Comparison of ENCODE assay signal across 27 cellular contexts in genomic region chr5:57665146-57665936, GRCh38.
"Had no signal": no experiment of that assay in that cellular context is flagged by ENCODE, and none has a peak within 500 bp of the region (broad histone marks: within the 10 kb centered on the region; RNA-seq: fewer than 3 reads in every experiment).

No MANE protein-coding gene starts in this region.

- H3K27ac ChIP-seq: cardiac muscle cell, coronary artery, dorsolateral prefrontal cortex, ovary, sigmoid colon, thoracic aorta had no signal

- ATAC-seq: activated CD8-positive, alpha-beta memory T cell treated with anti-CD3 and anti-CD28 coated beads, Interleukin-2, amount 10 ng/mL, durations not matched to agents 7 days and 5 days; activated CD8-positive, alpha-beta T cell treated with anti-CD3 and anti-CD28 coated beads, Interleukin-2, amount 10 ng/mL, durations not matched to agents 7 days and 5 days; naive thymus-derived CD4-positive, alpha-beta T cell; stimulated activated effector memory CD8-positive, alpha-beta T cell treated with anti-CD3 and anti-CD28 coated beads, Interleukin-12 subunit alpha, Interleukin-12 subunit beta, amount 100 ng/mL, for 72 hours; WTC11 had no signal

- DNase-seq: activated CD4-positive, alpha-beta T cell treated with anti-CD3 and anti-CD28 coated beads for 1 hour; activated CD8-positive, alpha-beta memory T cell treated with anti-CD3 and anti-CD28 coated beads, Interleukin-2, amount 10 ng/mL, durations not matched to agents 7 days and 5 days; activated CD8-positive, alpha-beta T cell treated with anti-CD3 and anti-CD28 coated beads, Interleukin-2, amount 10 ng/mL, durations not matched to agents 7 days and 5 days; activated naive CD4-positive, alpha-beta T cell; activated T-cell treated with anti-CD3 and anti-CD28 coated beads, Interleukin-2, amount 50 U/mL, for 48 hours; anterior cingulate cortex; dorsolateral prefrontal cortex; effector memory CD4-positive, alpha-beta T cell; erythroblast; midbrain; naive thymus-derived CD4-positive, alpha-beta T cell; ovary; sigmoid colon; small intestine; stimulated activated CD4-positive, alpha-beta T cell treated with anti-CD3 and anti-CD28 coated beads, Interleukin-4, amount 100 ng/mL, for 24 hours; T-helper 2 cell; trophoblast cell had no signal

- H3K4me1 ChIP-seq: sigmoid colon had no signal

- H3K4me1 Mint-ChIP-seq: activated CD8-positive, alpha-beta memory T cell treated with anti-CD3 and anti-CD28 coated beads, Interleukin-2, amount 10 ng/mL, durations not matched to agents 7 days and 5 days; memory B cell; naive thymus-derived CD4-positive, alpha-beta T cell; stimulated activated effector memory CD8-positive, alpha-beta T cell treated with anti-CD3 and anti-CD28 coated beads, Interleukin-12 subunit alpha, Interleukin-12 subunit beta, amount 100 ng/mL, for 72 hours had no signal

- FAIRE-seq: small intestine, urothelium cell line had no signal

- H3K4me3 Mint-ChIP-seq: activated CD8-positive, alpha-beta memory T cell treated with anti-CD3 and anti-CD28 coated beads, Interleukin-2, amount 10 ng/mL, durations not matched to agents 7 days and 5 days; activated CD8-positive, alpha-beta T cell treated with anti-CD3 and anti-CD28 coated beads, Interleukin-2, amount 10 ng/mL, durations not matched to agents 7 days and 5 days; memory B cell; naive thymus-derived CD4-positive, alpha-beta T cell; stimulated activated effector memory CD8-positive, alpha-beta T cell treated with anti-CD3 and anti-CD28 coated beads, Interleukin-12 subunit alpha, Interleukin-12 subunit beta, amount 100 ng/mL, for 72 hours; stimulated activated naive CD8-positive, alpha-beta T cell treated with anti-CD3 and anti-CD28 coated beads, Interleukin-15, Interleukin-2, amounts not matched to agents 100 ng/mL and 50 ng/mL, for 24 hours; WTC11 had no signal

- H3K9me3 ChIP-seq: ovary, sigmoid colon, thoracic aorta had no signal

- H3K36me3 Mint-ChIP-seq: activated CD8-positive, alpha-beta memory T cell treated with anti-CD3 and anti-CD28 coated beads, Interleukin-2, amount 10 ng/mL, durations not matched to agents 7 days and 5 days; activated naive CD4-positive, alpha-beta T cell treated with anti-CD3 and anti-CD28 coated beads, Interleukin-2, amount 50 U/mL, for 72 hours; memory B cell; naive thymus-derived CD4-positive, alpha-beta T cell; stimulated activated effector memory CD8-positive, alpha-beta T cell treated with anti-CD3 and anti-CD28 coated beads, Interleukin-12 subunit alpha, Interleukin-12 subunit beta, amount 100 ng/mL, for 72 hours; WTC11 had no signal

- H3K4me3 ChIP-seq: cardiac muscle cell, coronary artery, dorsolateral prefrontal cortex, ovary, sigmoid colon, thoracic aorta had no signal

- H3K27me3 ChIP-seq: cardiac muscle cell, dorsolateral prefrontal cortex, ovary, sigmoid colon had no signal

- H3K27ac Mint-ChIP-seq: activated CD8-positive, alpha-beta memory T cell treated with anti-CD3 and anti-CD28 coated beads, Interleukin-2, amount 10 ng/mL, durations not matched to agents 7 days and 5 days; activated CD8-positive, alpha-beta T cell treated with anti-CD3 and anti-CD28 coated beads, Interleukin-2, amount 10 ng/mL, durations not matched to agents 7 days and 5 days; activated naive CD4-positive, alpha-beta T cell treated with anti-CD3 and anti-CD28 coated beads, Interleukin-2, amount 50 U/mL, for 72 hours; memory B cell; naive thymus-derived CD4-positive, alpha-beta T cell; progenitor cell of endocrine pancreas; stimulated activated effector memory CD8-positive, alpha-beta T cell treated with anti-CD3 and anti-CD28 coated beads, Interleukin-12 subunit alpha, Interleukin-12 subunit beta, amount 100 ng/mL, for 72 hours; stimulated activated naive CD8-positive, alpha-beta T cell treated with anti-CD3 and anti-CD28 coated beads, Interleukin-15, Interleukin-2, amounts not matched to agents 100 ng/mL and 50 ng/mL, for 24 hours; WTC11 had no signal

- H3K27me3 Mint-ChIP-seq: memory B cell, progenitor cell of endocrine pancreas had no signal

- H3K36me3 ChIP-seq: cardiac muscle cell, ovary, sigmoid colon, thoracic aorta had no signal

- H3K9me3 Mint-ChIP-seq: activated naive CD4-positive, alpha-beta T cell treated with anti-CD3 and anti-CD28 coated beads, Interleukin-2, amount 50 U/mL, for 72 hours; memory B cell; stimulated activated effector memory CD8-positive, alpha-beta T cell treated with anti-CD3 and anti-CD28 coated beads, Interleukin-12 subunit alpha, Interleukin-12 subunit beta, amount 100 ng/mL, for 72 hours; stimulated activated naive CD8-positive, alpha-beta T cell treated with anti-CD3 and anti-CD28 coated beads, Interleukin-15, Interleukin-2, amounts not matched to agents 100 ng/mL and 50 ng/mL, for 24 hours; WTC11 had no signal
